Comparison of ENCODE assay signal across 11 cellular contexts in genomic region chr9:4238522-4238921, GRCh38.
A peak's percentile ranks its signal among the peaks of the same experiment; 100 is the strongest.
DNase-seq lines count a peak whose midpoint lies in the region; ATAC-seq, FAIRE-seq and TF ChIP-seq lines count a peak whose summit lies in the region.
"Had no signal": no experiment of that assay in that cellular context is flagged by ENCODE, and none has a peak within 500 bp of the region (broad histone marks: within the 10 kb centered on the region; RNA-seq: fewer than 3 reads in every experiment).

No MANE protein-coding gene starts in this region.

- TF ChIP-seq POLR2A in GM18505 (IDR thresholded peaks at IDR 0.05; ENCODE audit: borderline replicate concordance, extremely low read depth, insufficient read depth, insufficient read length), result no peak

- peak; percentile 4 for FAIRE-seq in GM19239 (lab: Jason Lieb, UNC)

- H3K4me1 ChIP-seq in adipocyte (ENCODE audit: control insufficient read depth, insufficient read depth, low read length), result peaks cover 29% of the 10 kb centered on the region

- peak overlapping the region; percentile 48 for H3K9ac ChIP-seq in adipocyte (ENCODE audit: low read length)

- DNase-seq in A172 (ENCODE audit: low spot score) (peak; percentile 85), GM19239 (ENCODE audit: insufficient read length, low spot score) (no peak), adipocyte (ENCODE audit: low read depth) (peak; percentile 39), kidney epithelial cell (ENCODE audit: low read depth) (peak; percentile 69), Ammon's horn (ENCODE audit: low spot score) (no peak), NCI-H345 (lab: John Stamatoyannopoulos, UW) (no peak)
- DNase-seq: COR-L47, NCI-H1930 had no signal

- H3K36me3 ChIP-seq in adipocyte (ENCODE audit: control insufficient read depth, insufficient read depth, low read length, severe bottlenecking) (no peaks in the 10 kb centered on the region), kidney epithelial cell (ENCODE audit: control insufficient read depth, insufficient read depth, low read length) (no peaks in the 10 kb centered on the region)
- H3K36me3 ChIP-seq: tibial nerve had no signal

- no peaks in the 10 kb centered on the region for H3K9me3 ChIP-seq in adipocyte (ENCODE audit: control insufficient read depth, low read length)
- H3K9me3 ChIP-seq: tibial nerve had no signal

- ATAC-seq in GM18505 (IDR thresholded peaks at IDR 0.05; ENCODE audit: unreplicated experiment), result no peak
- no peak for ATAC-seq in GM21423 (IDR thresholded peaks at IDR 0.05; ENCODE audit: unreplicated experiment)

- no peaks in the 10 kb centered on the region for H3K27me3 ChIP-seq in adipocyte (replicated peaks; ENCODE audit: control insufficient read depth, insufficient read depth, low read length)
- H3K27me3 ChIP-seq in kidney epithelial cell (ENCODE audit: control insufficient read depth, insufficient read depth, low read length), result no peaks in the 10 kb centered on the region
- H3K27me3 ChIP-seq: tibial nerve had no signal

- no peak for TF ChIP-seq CTCF in kidney epithelial cell (IDR thresholded peaks at IDR 0.05; ENCODE audit: insufficient read depth, low read length, poor library complexity, severe bottlenecking)

- H3K4me3 ChIP-seq in adipocyte (ENCODE audit: low read length) (peak overlapping the region; percentile 14), kidney epithelial cell (ENCODE audit: low read depth, low read length) (no peak overlapping the region)
- H3K4me3 ChIP-seq: tibial nerve had no signal

Comparison
In these comparisons a context has a peak if more than half of its experiments do, and no peak if none do; other contexts are left out.
1. DNase-seq: peak in A172 (single experiment), adipocyte (single experiment) and kidney epithelial cell (single experiment); none in GM19239 (single experiment), Ammon's horn (single experiment) and NCI-H345 (single experiment).